Comparison of ENCODE assay signal across 11 cellular contexts in the genomic region with DNA sequence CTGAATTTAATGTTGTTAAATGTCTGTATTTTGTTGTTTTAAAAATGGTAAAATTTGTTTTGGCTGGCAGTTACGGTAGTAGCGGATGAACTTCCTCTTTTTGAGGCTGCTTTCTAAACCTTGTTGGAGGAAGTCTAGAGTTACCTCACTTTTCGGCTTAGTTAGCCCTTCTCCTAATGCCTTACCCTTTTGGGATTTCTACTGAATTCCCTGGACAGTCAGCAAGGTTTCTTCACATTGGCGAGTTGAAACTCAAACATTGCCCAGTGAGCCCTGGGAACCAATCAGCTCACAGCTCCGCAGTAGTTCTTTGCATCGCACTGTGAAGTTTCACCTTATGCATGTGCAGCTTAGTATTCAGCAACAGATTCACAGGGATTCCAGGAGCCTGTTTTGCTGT.
DNase-seq lines count a peak whose midpoint lies in the region; ATAC-seq, FAIRE-seq and TF ChIP-seq lines count a peak whose summit lies in the region.
"Had no signal": no experiment of that assay in that cellular context is flagged by ENCODE, and none has a peak within 500 bp of the region (broad histone marks: within the 10 kb centered on the region; RNA-seq: fewer than 3 reads in every experiment).

No MANE protein-coding gene starts in this region.

- ATAC-seq in GM18505 (IDR thresholded peaks at IDR 0.05; ENCODE audit: unreplicated experiment) (peak; percentile 27), GM18520 (IDR thresholded peaks at IDR 0.05; ENCODE audit: unreplicated experiment) (no peak), HG02973 (IDR thresholded peaks at IDR 0.05; ENCODE audit: unreplicated experiment) (no peak)

- peaks cover 15% of the 10 kb centered on the region for H3K4me1 Mint-ChIP-seq in nephron progenitor cell

- no peak for FAIRE-seq in D721Med (lab: Jason Lieb, UNC)

- peaks cover 3% of the 10 kb centered on the region for H3K27me3 Mint-ChIP-seq in nephron progenitor cell (ENCODE audit: low read depth, poor library complexity)

- TF ChIP-seq CTCF in D721Med (IDR thresholded peaks at IDR 0.05; ENCODE audit: insufficient read depth, missing control alignments): no peak
- TF ChIP-seq CTCF in nephron progenitor cell (IDR thresholded peaks at IDR 0.05): no peak

- peaks cover 19% of the 10 kb centered on the region for H3K36me3 Mint-ChIP-seq in nephron progenitor cell (ENCODE audit: low read depth)

- H3K4me3 Mint-ChIP-seq in nephron progenitor cell: no peak overlapping the region

- H3K9me3 Mint-ChIP-seq in nephron progenitor cell: no peaks in the 10 kb centered on the region

- peak; percentile 85 for DNase-seq in KG1 (lab: John Stamatoyannopoulos, UW)
- DNase-seq in UCSD-AML1 (lab: John Stamatoyannopoulos, UW; ENCODE audit: unreplicated experiment): peak; percentile 31
- peak; percentile 42 for DNase-seq in pons (ENCODE audit: low spot score)
- DNase-seq in D721Med (ENCODE audit: insufficient read length, low spot score): no peak
- DNase-seq in nephron progenitor cell: no peak
- DNase-seq: central memory CD4-positive, alpha-beta T cell; mammary epithelial cell; NCI-H1417 had no signal

- H3K27ac Mint-ChIP-seq in nephron progenitor cell: no peak overlapping the region

- no peak for TF ChIP-seq POLR2A in GM18505 (IDR thresholded peaks at IDR 0.05; ENCODE audit: borderline replicate concordance, extremely low read depth, insufficient read depth, insufficient read length)

Comparison
In these comparisons a context has a peak if more than half of its experiments do, and no peak if none do; other contexts are left out.
1. DNase-seq: peak in KG1 (single experiment), UCSD-AML1 (single experiment) and pons (single experiment); none in D721Med (single experiment) and nephron progenitor cell (single experiment).